In genomic region chr6:26613201-26613600, GRCh38 we compare ENCODE assay signal across 19 cellular contexts. TPM values are rescaled to one million over a fixed set of nuclear protein-coding genes. Genes with fewer than 3 reads are reported as not detected.
DNase-seq lines count a peak whose midpoint lies in the region; ATAC-seq and TF ChIP-seq lines count a peak whose summit lies in the region.
"Had no signal": no experiment of that assay in that cellular context is flagged by ENCODE, and none has a peak within 500 bp of the region (broad histone marks: within the 10 kb centered on the region; RNA-seq: fewer than 3 reads in every experiment).

No MANE protein-coding gene starts in this region.

- H3K27ac ChIP-seq in trophoblast cell (ENCODE audit: low read depth, low read length): no peak overlapping the region
- H3K27ac ChIP-seq: colonic mucosa, epithelial cell of prostate, gastrocnemius medialis, pancreas, SJSA1, upper lobe of left lung had no signal

- no peak overlapping the region for H4K8ac ChIP-seq in trophoblast cell (ENCODE audit: low read depth, low read length)

- DNase-seq in T-helper 2 cell treated with Interferon-gamma antibody and Interleukin-4, amounts not matched to agents 5 μg/mL and 100 μg/mL, for 36 hours (ENCODE audit: low spot score): no peak
- DNase-seq in T-helper 2 cell (no peak), WTC11 (ENCODE audit: low spot score) (no peak), trophoblast cell (no peak), 8988T (no peak), occipital lobe (lab: John Stamatoyannopoulos, UW) (no peak)
- DNase-seq: activated effector memory CD4-positive, alpha-beta T cell treated with Interleukin-2 at 50 U/mL for 16 hours; aorta; colonic mucosa; DMS79 treated with DMSO at 0.1 percent for 48 hours; gastrocnemius medialis; NCI-H2029; NCI-H510A treated with DMSO at 0.1 percent for 48 hours had no signal

- H3K4me2 ChIP-seq in trophoblast cell (ENCODE audit: low read length): peak overlapping the region; percentile 85

- H2BK5ac ChIP-seq in trophoblast cell (ENCODE audit: low read depth, low read length, poor library complexity): no peak overlapping the region

- H3K27ac Mint-ChIP-seq in T-helper 2 cell treated with Interferon-gamma antibody and Interleukin-4, amounts not matched to agents 5 μg/mL and 100 μg/mL, for 36 hours: no peak overlapping the region
- no peak overlapping the region for H3K27ac Mint-ChIP-seq in WTC11

- H2BK120ac ChIP-seq in trophoblast cell (ENCODE audit: insufficient read depth, low read length, poor library complexity): no peak overlapping the region

- H3K36me3 ChIP-seq in iPS-15b (ENCODE audit: control insufficient read depth, insufficient read depth, low read length) (no peaks in the 10 kb centered on the region), trophoblast cell (ENCODE audit: control insufficient read depth in 1 of 2, insufficient read depth in 2 of 2, low read length in 2 of 2) (no peaks in the 10 kb centered on the region)
- H3K36me3 ChIP-seq: colonic mucosa, gastrocnemius medialis, pancreas, SJSA1, upper lobe of left lung had no signal

- H3K4ac ChIP-seq in trophoblast cell (ENCODE audit: low read depth, low read length): no peak overlapping the region

- no peaks in the 10 kb centered on the region for H3K79me2 ChIP-seq in trophoblast cell (ENCODE audit: control insufficient read depth, insufficient read depth, low read length, poor library complexity)

- H3K9me3 Mint-ChIP-seq in T-helper 2 cell treated with Interferon-gamma antibody and Interleukin-4, amounts not matched to agents 5 μg/mL and 100 μg/mL, for 36 hours: no peaks in the 10 kb centered on the region
- H3K9me3 Mint-ChIP-seq in WTC11: peaks cover 11% of the 10 kb centered on the region

- no peak overlapping the region for H4K12ac ChIP-seq in trophoblast cell (ENCODE audit: low read depth, low read length)

- no peak overlapping the region for H2AK5ac ChIP-seq in trophoblast cell (ENCODE audit: low read length)

- H2BK12ac ChIP-seq in trophoblast cell (ENCODE audit: low read length): no peak overlapping the region

- POLR2A ChIA-PET in WTC11 (lab: Charles Lee): no interaction called here

- H2AFZ ChIP-seq in trophoblast cell (ENCODE audit: insufficient read depth, low read length, poor library complexity): no peak overlapping the region

- no peak for TF ChIP-seq CTCF in WTC11 (IDR thresholded peaks at IDR 0.05)

- no peaks in the 10 kb centered on the region for H3K79me1 ChIP-seq in trophoblast cell (ENCODE audit: low read length)

- H3K9ac ChIP-seq in iPS-15b (ENCODE audit: low read depth, low read length) (no peak overlapping the region), trophoblast cell (ENCODE audit: low read length) (no peak overlapping the region)

- peak overlapping the region; percentile 56 for H3K4me3 Mint-ChIP-seq in T-helper 2 cell treated with Interferon-gamma antibody and Interleukin-4, amounts not matched to agents 5 μg/mL and 100 μg/mL, for 36 hours
- peak overlapping the region; percentile 87 for H3K4me3 Mint-ChIP-seq in WTC11

- H3K27me3 Mint-ChIP-seq in T-helper 2 cell treated with Interferon-gamma antibody and Interleukin-4, amounts not matched to agents 5 μg/mL and 100 μg/mL, for 36 hours (ENCODE audit: low read depth): peaks cover 53% of the 10 kb centered on the region
- peaks cover 86% of the 10 kb centered on the region for H3K27me3 Mint-ChIP-seq in WTC11 (ENCODE audit: low read depth)

- peaks cover 65% of the 10 kb centered on the region for H3K27me3 ChIP-seq in iPS-15b (ENCODE audit: control insufficient read depth, insufficient read depth, low read length)
- H3K27me3 ChIP-seq in trophoblast cell (ENCODE audit: insufficient read depth, low read length): peaks cover 31% of the 10 kb centered on the region
- H3K27me3 ChIP-seq: SJSA1 had no signal

- H3K14ac ChIP-seq in trophoblast cell (ENCODE audit: low read length): no peak overlapping the region

- peak overlapping the region; percentile 79 for H3K4me3 ChIP-seq in iPS-15b (ENCODE audit: low read depth, low read length)
- H3K4me3 ChIP-seq in trophoblast cell (ENCODE audit: low read depth, low read length): no peak overlapping the region
- H3K4me3 ChIP-seq: SJSA1 had no signal

- ATAC-seq in WTC11 (peak; percentile 12), HG02973 (IDR thresholded peaks at IDR 0.05; ENCODE audit: unreplicated experiment) (no peak)
- ATAC-seq: gastrocnemius medialis had no signal

- whole genome bisulfite sequencing in trophoblast cell (ENCODE audit: extremely low coverage, insufficient coverage, insufficient read length): no CpG with 5 or more reads among the region's 19 CpGs

- no peak overlapping the region for H4K91ac ChIP-seq in trophoblast cell (ENCODE audit: low read depth, low read length)

- H3K23ac ChIP-seq in trophoblast cell (ENCODE audit: low read length): no peak overlapping the region

- CTCF ChIA-PET in WTC11 (lab: Charles Lee): interaction anchor here (0.6 to 1.5 kb wide), 2 partner anchors 18 to 515 kb away, joined by 5 to 7 read pairs; no protein-coding TSS in a partner anchor

- no peak overlapping the region for H3K18ac ChIP-seq in trophoblast cell (ENCODE audit: low read length)

- H3K36me3 Mint-ChIP-seq in T-helper 2 cell treated with Interferon-gamma antibody and Interleukin-4, amounts not matched to agents 5 μg/mL and 100 μg/mL, for 36 hours (ENCODE audit: low read depth): no peaks in the 10 kb centered on the region
- H3K36me3 Mint-ChIP-seq in WTC11: 0 out of 2 replicates have a peak, but pooled peaks cover 3% of the 10 kb centered on the region

- H3K4me1 Mint-ChIP-seq in T-helper 2 cell treated with Interferon-gamma antibody and Interleukin-4, amounts not matched to agents 5 μg/mL and 100 μg/mL, for 36 hours (ENCODE audit: low read depth): peaks cover 2% of the 10 kb centered on the region
- peaks cover 11% of the 10 kb centered on the region for H3K4me1 Mint-ChIP-seq in WTC11

- H3K9me3 ChIP-seq in iPS-15b (ENCODE audit: control insufficient read depth, insufficient read depth, low read length) (no peaks in the 10 kb centered on the region), trophoblast cell (ENCODE audit: insufficient read depth, low read depth, low read length) (peaks cover 1% of the 10 kb centered on the region)
- H3K9me3 ChIP-seq: colonic mucosa, gastrocnemius medialis, pancreas, SJSA1, upper lobe of left lung had no signal

- H3K4me1 ChIP-seq in iPS-15b (ENCODE audit: control insufficient read depth, insufficient read depth, low read length) (no peaks in the 10 kb centered on the region), trophoblast cell (ENCODE audit: control insufficient read depth in 1 of 2, insufficient read depth in 2 of 2, low read length in 2 of 2) (peaks cover 7% of the 10 kb centered on the region in 2 experiments)
- H3K4me1 ChIP-seq: pancreas, SJSA1 had no signal

TF ChIP-seq in WTC11, 78 proteins besides CTCF, POLR2A, EP300 and RAD21 (continues in another document):
- TF ChIP-seq ZNF416 (CRISPR knock-in tag; IDR thresholded peaks at IDR 0.05) (no peak), GRHL2 (CRISPR knock-in tag; IDR thresholded peaks at IDR 0.05; ENCODE audit: insufficient replicate concordance, severe bottlenecking) (no peak), ATF2 (CRISPR knock-in tag; IDR thresholded peaks at IDR 0.05; ENCODE audit: borderline replicate concordance, low read depth) (no peak), FOXP1 (CRISPR knock-in tag; IDR thresholded peaks at IDR 0.05; ENCODE audit: borderline replicate concordance) (no peak), TEAD4 (CRISPR knock-in tag; IDR thresholded peaks at IDR 0.05) (no peak), ZNF263 (CRISPR knock-in tag; IDR thresholded peaks at IDR 0.05; ENCODE audit: low read depth) (no peak), TEAD1 (CRISPR knock-in tag; IDR thresholded peaks at IDR 0.05) (no peak), ZNF317 (CRISPR knock-in tag; IDR thresholded peaks at IDR 0.05; ENCODE audit: borderline replicate concordance, low read depth) (no peak), PREB (CRISPR knock-in tag; IDR thresholded peaks at IDR 0.05; ENCODE audit: borderline replicate concordance) (no peak), ERG (CRISPR knock-in tag; IDR thresholded peaks at IDR 0.05) (no peak), NFE2L1 (CRISPR knock-in tag; IDR thresholded peaks at IDR 0.05) (no peak), SMAD4 (CRISPR knock-in tag; IDR thresholded peaks at IDR 0.05) (no peak), EMX1 (CRISPR knock-in tag; IDR thresholded peaks at IDR 0.05) (no peak), GTF2I (CRISPR knock-in tag; conservative IDR thresholded peaks at IDR 0.05) (no peak)

RNA-seq across cellular contexts. Expression of gene ABT1, which starts 16.4 kb away (rescaled TPM):
- total RNA-seq in WTC11 (2021) (21.0 to 22.1 TPM (median 21.6 TPM) in 3 replicates), occipital lobe (10.9 TPM)
- 18.2 and 18.3 TPM in 2 replicates for polyA plus RNA-seq in trophoblast cell (2013)

RNA-seq across cellular contexts. Expression of gene ZNF322, which starts 46.3 kb away (rescaled TPM):
- 42.9 to 50.8 TPM (median 47.3 TPM) in 3 replicates for total RNA-seq in WTC11 (2021)
- 11.0 and 11.2 TPM in 2 replicates for polyA plus RNA-seq in trophoblast cell (2013)
- 46.5 TPM for total RNA-seq in occipital lobe
